ENCODE assay signal across 8 cellular contexts in the genomic region with DNA sequence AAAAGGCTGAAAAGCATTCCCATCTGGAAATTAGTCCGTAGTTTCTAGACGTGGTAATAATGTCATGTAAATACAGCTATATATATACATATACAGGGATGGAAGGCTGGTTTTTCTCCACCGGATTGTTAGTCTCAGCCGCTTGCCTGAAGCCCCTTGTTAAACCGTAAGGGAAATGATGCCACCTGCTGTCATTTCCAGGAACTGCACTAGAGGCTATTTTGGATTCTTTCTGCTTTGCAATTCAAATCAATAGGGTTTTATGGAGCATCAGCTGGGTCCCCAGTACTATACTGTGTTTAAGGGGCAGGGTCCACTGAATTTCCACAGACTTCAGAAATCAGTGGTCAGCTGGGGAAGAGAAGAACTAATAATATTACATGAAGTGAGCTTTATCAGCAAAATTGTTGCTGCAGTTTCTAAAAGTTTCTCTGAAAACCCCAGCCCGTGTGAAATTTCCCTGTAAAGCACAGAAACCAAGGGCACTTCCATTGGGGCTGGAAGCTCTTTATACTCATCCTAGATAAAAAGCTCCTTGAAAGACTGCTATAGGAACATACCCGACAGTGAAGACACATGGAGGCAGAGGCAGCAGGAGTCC. TPM values are rescaled to one million over a fixed set of nuclear protein-coding genes. Genes with fewer than 3 reads are reported as not detected.
A peak's percentile ranks its signal among the peaks of the same experiment; 100 is the strongest.
DNase-seq lines count a peak whose midpoint lies in the region; ATAC-seq and TF ChIP-seq lines count a peak whose summit lies in the region.

No MANE protein-coding gene starts in this region.

- POLR2A ChIA-PET in activated CD4-positive, alpha-beta T cell treated with anti-CD3 and anti-CD28 coated beads, Interleukin-2, amount 10 ng/mL, durations not matched to agents 7 days and 5 days (lab: Charles Lee), result no interaction called here

- peaks cover 23% of the 10 kb centered on the region for H3K4me1 ChIP-seq in lower lobe of right lung

- peak overlapping the region; percentile 27 for H3K27ac Mint-ChIP-seq in activated CD4-positive, alpha-beta T cell treated with anti-CD3 and anti-CD28 coated beads, Interleukin-2, amount 10 ng/mL, durations not matched to agents 7 days and 5 days

- CTCF ChIA-PET in activated CD4-positive, alpha-beta T cell treated with anti-CD3 and anti-CD28 coated beads, Interleukin-2, amount 10 ng/mL, durations not matched to agents 7 days and 5 days (lab: Charles Lee), result interaction anchor here (0.6 to 2.6 kb wide), 21 partner anchors 8 to 1408 kb away, joined by 3 to 18 read pairs (median 3); a partner anchor contains a TSS

- peaks cover 13% of the 10 kb centered on the region for H3K4me1 Mint-ChIP-seq in activated CD4-positive, alpha-beta T cell treated with anti-CD3 and anti-CD28 coated beads, Interleukin-2, amount 10 ng/mL, durations not matched to agents 7 days and 5 days

- intact Hi-C loops in lower lobe of right lung (cut with DNase I), result loop anchor here (10.0 kb wide), 1 partner anchor 83 kb away; no protein-coding TSS in a partner anchor

- H3K27me3 Mint-ChIP-seq in activated CD4-positive, alpha-beta T cell treated with anti-CD3 and anti-CD28 coated beads, Interleukin-2, amount 10 ng/mL, durations not matched to agents 7 days and 5 days, result no peaks in the 10 kb centered on the region

- peaks cover 77% of the 10 kb centered on the region for H3K36me3 Mint-ChIP-seq in activated CD4-positive, alpha-beta T cell treated with anti-CD3 and anti-CD28 coated beads, Interleukin-2, amount 10 ng/mL, durations not matched to agents 7 days and 5 days (ENCODE audit: low read depth)

- H3K27me3 ChIP-seq in lower lobe of right lung (ENCODE audit: low read depth), result no peaks in the 10 kb centered on the region

- no peak overlapping the region for H3K4me3 Mint-ChIP-seq in activated CD4-positive, alpha-beta T cell treated with anti-CD3 and anti-CD28 coated beads, Interleukin-2, amount 10 ng/mL, durations not matched to agents 7 days and 5 days

- H3K36me3 ChIP-seq in lower lobe of right lung, result peaks cover 42% of the 10 kb centered on the region

- H3K9me3 ChIP-seq in lower lobe of right lung, result no peaks in the 10 kb centered on the region

- H3K4me3 ChIP-seq in lower lobe of right lung, result no peak overlapping the region

- ATAC-seq in HG03175 (IDR thresholded peaks at IDR 0.05; ENCODE audit: unreplicated experiment) (peak; percentile 60), lower lobe of right lung (peak; percentile 69 to 70), HG03159 (IDR thresholded peaks at IDR 0.05; ENCODE audit: unreplicated experiment) (no peak)

- no peaks in the 10 kb centered on the region for H3K9me3 Mint-ChIP-seq in activated CD4-positive, alpha-beta T cell treated with anti-CD3 and anti-CD28 coated beads, Interleukin-2, amount 10 ng/mL, durations not matched to agents 7 days and 5 days

- TF ChIP-seq CTCF in GM12801 (IDR thresholded peaks at IDR 0.05; ENCODE audit: extremely low read depth, insufficient read length) (peak; percentile 79), lower lobe of right lung (IDR thresholded peaks at IDR 0.05) (peak; percentile 93)

- H3K27ac ChIP-seq in lower lobe of right lung, result no peak overlapping the region

- DNase-seq in NCI-H526 treated with DMSO at 0.1 percent for 48 hours (lab: John Stamatoyannopoulos, UW), result peak; percentile 91
- peak; percentile 85 for DNase-seq in activated CD4-positive, alpha-beta T cell treated with anti-CD3 and anti-CD28 coated beads, Interleukin-2, amount 10 ng/mL, durations not matched to agents 7 days and 5 days
- peak; percentile 90 for DNase-seq in dedifferentiated amniotic fluid mesenchymal stem cell (ENCODE audit: extremely low spot score)
- DNase-seq in lower lobe of right lung, result no peak
- DNase-seq in stimulated activated CD8-positive, alpha-beta memory T cell treated with anti-CD3 and anti-CD28 coated beads, Interleukin-15, amount 100 ng/mL, for 1 hour (ENCODE audit: low read depth), result peak; percentile 78

RNA-seq across cellular contexts. Expression of a gene that starts 33.8 kb away (rescaled TPM):
- total RNA-seq in activated CD4-positive, alpha-beta T cell treated with anti-CD3 and anti-CD28 coated beads, Interleukin-2, amount 10 ng/mL, durations not matched to agents 7 days and 5 days, result 10 to 100 TPM; 12.5 to 14.1 TPM
- total RNA-seq in lower lobe of right lung, result 85.9 TPM

RNA-seq across cellular contexts. Expression of a gene that starts 58.0 kb away (rescaled TPM):
- total RNA-seq in activated CD4-positive, alpha-beta T cell treated with anti-CD3 and anti-CD28 coated beads, Interleukin-2, amount 10 ng/mL, durations not matched to agents 7 days and 5 days, result 100 to 1,000 TPM; 152 to 157 TPM
- total RNA-seq in lower lobe of right lung, result 20.7 TPM
